In genomic region chr12:28156362-28156761, GRCh38 we compare ENCODE assay signal across 1 cellular context.
TF ChIP-seq lines count a peak whose summit lies in the region.

No MANE protein-coding gene starts in this region.

TF ChIP-seq in GM23338, 12 proteins besides CTCF, POLR2A, EP300 and RAD21 (continued from another document):
- TF ChIP-seq EZH2phosphoT487 (IDR thresholded peaks at IDR 0.05; ENCODE audit: unreplicated experiment) (no peak), JUNB (IDR thresholded peaks at IDR 0.05; ENCODE audit: unreplicated experiment) (no peak), ZNF114 (CRISPR knock-in tag; IDR thresholded peaks at IDR 0.05) (no peak), REST (IDR thresholded peaks at IDR 0.05; ENCODE audit: unreplicated experiment) (no peak), EZH2 (IDR thresholded peaks at IDR 0.05; ENCODE audit: low read depth, unreplicated experiment) (no peak), ZNF462 (CRISPR knock-in tag; IDR thresholded peaks at IDR 0.05) (no peak), CREB1 (CRISPR knock-in tag; IDR thresholded peaks at IDR 0.05; ENCODE audit: low read depth) (no peak), ETS1 (IDR thresholded peaks at IDR 0.05) (no peak)
